Comparison of ENCODE assay signal across 29 cellular contexts in genomic region chr14:91145396-91146160, GRCh38. TPM values are rescaled to one million over a fixed set of nuclear protein-coding genes. Genes with fewer than 3 reads are reported as not detected.
A peak's percentile ranks its signal among the peaks of the same experiment; 100 is the strongest.
DNase-seq lines count a peak whose midpoint lies in the region; ATAC-seq and TF ChIP-seq lines count a peak whose summit lies in the region.
"Had no signal": no experiment of that assay in that cellular context is flagged by ENCODE, and none has a peak within 500 bp of the region (broad histone marks: within the 10 kb centered on the region; RNA-seq: fewer than 3 reads in every experiment).

No MANE protein-coding gene starts in this region.

- no peak overlapping the region for H2AFZ ChIP-seq in GM23338
- H2AFZ ChIP-seq: hepatocyte, parathyroid adenoma had no signal

- intact Hi-C loops in activated T-helper 2 cell treated with anti-CD3 and anti-CD28 coated beads, Interferon-gamma antibody, Interleukin-2, Interleukin-4, amounts not matched to agents 10 μg/mL and 5 μg/mL and 100 μg/mL, durations not matched to agents 14 hours and 24 hours and 36 hours (cut with micrococcal nuclease) = loop anchor here (10.0 kb wide), 1 partner anchor 241 kb away; no protein-coding TSS in a partner anchor
- intact Hi-C loops in right cardiac atrium (cut with DNase I) = no loop called here

- H3K4me2 ChIP-seq in GM23338 = no peak overlapping the region
- H3K4me2 ChIP-seq: hepatocyte had no signal

- TF ChIP-seq CTCF in GM23338 (conservative IDR thresholded peaks at IDR 0.05; ENCODE audit: low read depth in 2 of 2) = no peak

- H3K4me3 Mint-ChIP-seq in activated T-cell treated with anti-CD3 and anti-CD28 coated beads, Interleukin-2, amount 50 U/mL, for 72 hours = no peak overlapping the region
- H3K4me3 Mint-ChIP-seq in activated T-helper 2 cell treated with anti-CD3 and anti-CD28 coated beads, Interferon-gamma antibody, Interleukin-2, Interleukin-4, amounts not matched to agents 10 μg/mL and 5 μg/mL and 100 μg/mL, durations not matched to agents 14 hours and 24 hours and 36 hours (ENCODE audit: low read depth) = no peak overlapping the region
- H3K4me3 Mint-ChIP-seq in stimulated activated effector memory CD8-positive, alpha-beta T cell treated with anti-CD3 and anti-CD28 coated beads, Interleukin-12 subunit alpha, Interleukin-12 subunit beta, amount 100 ng/mL, for 72 hours = no peak overlapping the region
- no peak overlapping the region for H3K4me3 Mint-ChIP-seq in GM23338
- H3K4me3 Mint-ChIP-seq: activated T-helper 1 cell treated with anti-CD3 and anti-CD28 coated beads, Interleukin-12 subunit alpha, Interleukin-12 subunit beta, Interleukin-2, Interleukin-4 antibody, amounts not matched to agents 30 ng/mL and 10 ng/mL and 1 ng/mL, durations not matched to agents 14 hours and 24 hours and 36 hours; CD4-positive, alpha-beta T cell; mesothelial cell of epicardium; nephron; T-cell had no signal

- H3F3A ChIP-seq in GM23338 (replicated peaks; ENCODE audit: low read depth) = no peaks in the 10 kb centered on the region

- H3K36me3 Mint-ChIP-seq in activated T-cell treated with anti-CD3 and anti-CD28 coated beads, Interleukin-2, amount 50 U/mL, for 72 hours (ENCODE audit: insufficient read depth in 2 of 2) = peaks cover 6 to 7% of the 10 kb centered on the region in 2 donors
- H3K36me3 Mint-ChIP-seq in activated T-helper 2 cell treated with anti-CD3 and anti-CD28 coated beads, Interferon-gamma antibody, Interleukin-2, Interleukin-4, amounts not matched to agents 10 μg/mL and 5 μg/mL and 100 μg/mL, durations not matched to agents 14 hours and 24 hours and 36 hours (ENCODE audit: low read depth) = peaks cover 64% of the 10 kb centered on the region
- H3K36me3 Mint-ChIP-seq in stimulated activated effector memory CD8-positive, alpha-beta T cell treated with anti-CD3 and anti-CD28 coated beads, Interleukin-12 subunit alpha, Interleukin-12 subunit beta, amount 100 ng/mL, for 72 hours = peaks cover 72% of the 10 kb centered on the region
- H3K36me3 Mint-ChIP-seq in GM23338 (ENCODE audit: low read depth) = peaks cover 6% of the 10 kb centered on the region; the same call in 2 of the 3 replicates

- no peaks in the 10 kb centered on the region for H3K9me3 ChIP-seq in right cardiac atrium (ENCODE audit: control insufficient read depth, low read length)
- H3K9me3 ChIP-seq: left lung, SJCRH30, stomach, upper lobe of left lung had no signal

- H3K27ac Mint-ChIP-seq in activated T-cell treated with anti-CD3 and anti-CD28 coated beads, Interleukin-2, amount 50 U/mL, for 72 hours = peak overlapping the region; percentile 57
- H3K27ac Mint-ChIP-seq in activated T-helper 2 cell treated with anti-CD3 and anti-CD28 coated beads, Interferon-gamma antibody, Interleukin-2, Interleukin-4, amounts not matched to agents 10 μg/mL and 5 μg/mL and 100 μg/mL, durations not matched to agents 14 hours and 24 hours and 36 hours = peak overlapping the region; percentile 47
- H3K27ac Mint-ChIP-seq in stimulated activated effector memory CD8-positive, alpha-beta T cell treated with anti-CD3 and anti-CD28 coated beads, Interleukin-12 subunit alpha, Interleukin-12 subunit beta, amount 100 ng/mL, for 72 hours = peak overlapping the region; percentile 87
- H3K27ac Mint-ChIP-seq in GM23338 = no peak overlapping the region
- H3K27ac Mint-ChIP-seq: activated T-helper 1 cell treated with anti-CD3 and anti-CD28 coated beads, Interleukin-12 subunit alpha, Interleukin-12 subunit beta, Interleukin-2, Interleukin-4 antibody, amounts not matched to agents 30 ng/mL and 10 ng/mL and 1 ng/mL, durations not matched to agents 14 hours and 24 hours and 36 hours had no signal

- H3K27ac ChIP-seq in right cardiac atrium (ENCODE audit: low read length) = peak overlapping the region; percentile 8
- no peak overlapping the region for H3K27ac ChIP-seq in GM23338 (ENCODE audit: low read depth)
- H3K27ac ChIP-seq: foreskin keratinocyte, hepatocyte, parathyroid adenoma, SJCRH30 had no signal

- H3K27me3 ChIP-seq in right cardiac atrium (ENCODE audit: control insufficient read depth, insufficient read depth) (no peaks in the 10 kb centered on the region), GM23338 (ENCODE audit: insufficient read depth) (no peaks in the 10 kb centered on the region)
- H3K27me3 ChIP-seq: foreskin keratinocyte, hepatocyte, left lung, SJCRH30, stomach, upper lobe of left lung had no signal

- no peaks in the 10 kb centered on the region for H3K27me3 Mint-ChIP-seq in activated T-cell treated with anti-CD3 and anti-CD28 coated beads, Interleukin-2, amount 50 U/mL, for 72 hours (ENCODE audit: low read depth)
- no peaks in the 10 kb centered on the region for H3K27me3 Mint-ChIP-seq in activated T-helper 2 cell treated with anti-CD3 and anti-CD28 coated beads, Interferon-gamma antibody, Interleukin-2, Interleukin-4, amounts not matched to agents 10 μg/mL and 5 μg/mL and 100 μg/mL, durations not matched to agents 14 hours and 24 hours and 36 hours (ENCODE audit: low read depth)
- H3K27me3 Mint-ChIP-seq in GM23338 (ENCODE audit: insufficient read depth, low read depth, poor library complexity) = peaks cover 5% of the 10 kb centered on the region
- H3K27me3 Mint-ChIP-seq: CD4-positive, alpha-beta T cell; T-cell had no signal

- H3K9me2 ChIP-seq in GM23338 (ENCODE audit: insufficient read depth) = no peaks in the 10 kb centered on the region

- H3K9me3 Mint-ChIP-seq in activated T-cell treated with anti-CD3 and anti-CD28 coated beads, Interleukin-2, amount 50 U/mL, for 72 hours = no peaks in the 10 kb centered on the region
- H3K9me3 Mint-ChIP-seq in activated T-helper 2 cell treated with anti-CD3 and anti-CD28 coated beads, Interferon-gamma antibody, Interleukin-2, Interleukin-4, amounts not matched to agents 10 μg/mL and 5 μg/mL and 100 μg/mL, durations not matched to agents 14 hours and 24 hours and 36 hours = no peaks in the 10 kb centered on the region
- no peaks in the 10 kb centered on the region for H3K9me3 Mint-ChIP-seq in stimulated activated effector memory CD8-positive, alpha-beta T cell treated with anti-CD3 and anti-CD28 coated beads, Interleukin-12 subunit alpha, Interleukin-12 subunit beta, amount 100 ng/mL, for 72 hours
- H3K9me3 Mint-ChIP-seq in GM23338 = no peaks in the 10 kb centered on the region
- H3K9me3 Mint-ChIP-seq: activated T-helper 1 cell treated with anti-CD3 and anti-CD28 coated beads, Interleukin-12 subunit alpha, Interleukin-12 subunit beta, Interleukin-2, Interleukin-4 antibody, amounts not matched to agents 30 ng/mL and 10 ng/mL and 1 ng/mL, durations not matched to agents 14 hours and 24 hours and 36 hours; CD4-positive, alpha-beta T cell; mesothelial cell of epicardium; nephron; T-cell had no signal

- peaks cover 32% of the 10 kb centered on the region for H3K4me1 Mint-ChIP-seq in activated T-cell treated with anti-CD3 and anti-CD28 coated beads, Interleukin-2, amount 50 U/mL, for 72 hours (ENCODE audit: low read depth)
- peaks cover 52% of the 10 kb centered on the region for H3K4me1 Mint-ChIP-seq in activated T-helper 2 cell treated with anti-CD3 and anti-CD28 coated beads, Interferon-gamma antibody, Interleukin-2, Interleukin-4, amounts not matched to agents 10 μg/mL and 5 μg/mL and 100 μg/mL, durations not matched to agents 14 hours and 24 hours and 36 hours (ENCODE audit: low read depth)
- peaks cover 39% of the 10 kb centered on the region for H3K4me1 Mint-ChIP-seq in stimulated activated effector memory CD8-positive, alpha-beta T cell treated with anti-CD3 and anti-CD28 coated beads, Interleukin-12 subunit alpha, Interleukin-12 subunit beta, amount 100 ng/mL, for 72 hours
- H3K4me1 Mint-ChIP-seq in GM23338 = peaks cover 5% of the 10 kb centered on the region; the same call in 2 of the 3 replicates

- H3K4me1 ChIP-seq in right cardiac atrium (ENCODE audit: control insufficient read depth, insufficient read depth, low read length) (peaks cover 9% of the 10 kb centered on the region), GM23338 (ENCODE audit: insufficient read depth) (no peaks in the 10 kb centered on the region)
- H3K4me1 ChIP-seq: foreskin keratinocyte, parathyroid adenoma had no signal

- H3K36me3 ChIP-seq in GM23338 (ENCODE audit: insufficient read depth) = no peaks in the 10 kb centered on the region

- H3K79me2 ChIP-seq in GM23338 (replicated peaks; ENCODE audit: insufficient read depth) = no peaks in the 10 kb centered on the region
- H3K79me2 ChIP-seq: hepatocyte had no signal

- DNase-seq in activated T-cell treated with anti-CD3 and anti-CD28 coated beads, Interleukin-2, amount 50 U/mL, for 72 hours = no peak
- DNase-seq in activated T-cell treated with anti-CD3 and anti-CD28 coated beads for 4 hours (no peak), right cardiac atrium (no peak), GM23338 (ENCODE audit: low spot score) (no peak)
- DNase-seq in activated T-helper 2 cell treated with anti-CD3 and anti-CD28 coated beads, Interferon-gamma antibody, Interleukin-2, Interleukin-4, amounts not matched to agents 10 μg/mL and 5 μg/mL and 100 μg/mL, durations not matched to agents 14 hours and 24 hours and 36 hours (ENCODE audit: low spot score) = no peak
- DNase-seq in stimulated activated effector memory CD8-positive, alpha-beta T cell treated with anti-CD3 and anti-CD28 coated beads, Interleukin-12 subunit alpha, Interleukin-12 subunit beta, amount 100 ng/mL, for 72 hours (ENCODE audit: low spot score in 2 of 2) = no peak
- DNase-seq: activated CD4-positive, alpha-beta T cell treated with anti-CD3 and anti-CD28 coated beads for 1 hour; activated naive CD4-positive, alpha-beta T cell treated with anti-CD3 and anti-CD28 coated beads, Interleukin-2, amount 50 U/mL, for 16 hours; CD4-positive, alpha-beta T cell; cerebellar nuclear complex; foreskin keratinocyte; KG1; left lung; MV-4-11; NCI-H2171 treated with DMSO at 0.1 percent for 48 hours; NCI-H524 treated with DMSO at 0.1 percent for 48 hours; NK-92 treated with Interleukin-12 subunit alpha and Interleukin-12 subunit beta, amount 100 ng/mL, for 24 hours; SJCRH30; stomach; T-cell; upper lobe of left lung had no signal

- 95% methylated on average over 11 of the region's 11 CpGs for WGBS in right cardiac atrium

- ATAC-seq in activated T-cell treated with anti-CD3 and anti-CD28 coated beads, Interleukin-2, amount 50 U/mL, for 72 hours (replicated peaks in 1 of 2) = no peak
- no peak for ATAC-seq in right cardiac atrium
- ATAC-seq in stimulated activated effector memory CD8-positive, alpha-beta T cell treated with anti-CD3 and anti-CD28 coated beads, Interleukin-12 subunit alpha, Interleukin-12 subunit beta, amount 100 ng/mL, for 72 hours = no peak
- no peak for ATAC-seq in HG03565 (IDR thresholded peaks at IDR 0.05; ENCODE audit: unreplicated experiment)
- no peak for ATAC-seq in GM21390 (IDR thresholded peaks at IDR 0.05; ENCODE audit: unreplicated experiment)
- no peak for ATAC-seq in GM23338
- ATAC-seq: foreskin keratinocyte, left lung, Panc1, T-cell had no signal

- H4K20me1 ChIP-seq in GM23338 (replicated peaks; ENCODE audit: insufficient read depth) = no peaks in the 10 kb centered on the region; the same call in 1 of the 2 replicates

- no peak overlapping the region for H3K4me3 ChIP-seq in right cardiac atrium (ENCODE audit: low read length)
- H3K4me3 ChIP-seq in GM23338 = no peak overlapping the region
- H3K4me3 ChIP-seq: hepatocyte, left lung, SJCRH30, stomach, upper lobe of left lung had no signal

RNA-seq across cellular contexts. Expression of gene DGLUCY, which starts 31.7 kb away (rescaled TPM):
- total RNA-seq in activated T-cell treated with anti-CD3 and anti-CD28 coated beads, Interleukin-2, amount 50 U/mL, for 72 hours = 10 to 100 TPM; 70.5 to 90.5 TPM
- 48.5 and 52.1 TPM in 2 replicates for total RNA-seq in activated T-helper 2 cell treated with anti-CD3 and anti-CD28 coated beads, Interferon-gamma antibody, Interleukin-2, Interleukin-4, amounts not matched to agents 10 μg/mL and 5 μg/mL and 100 μg/mL, durations not matched to agents 14 hours and 24 hours and 36 hours
- 100 to 1,000 TPM; 145 to 208 (median 179) TPM for total RNA-seq in right cardiac atrium
- polyA plus RNA-seq in right cardiac atrium = 112 TPM
- 26.2 and 31.6 TPM in 2 replicates for total RNA-seq in GM23338 (2014; rRNA removed; shearing (Covaris generic))
- polyA plus RNA-seq in GM23338 (2016; fragmentation: Nextera tagmentation; extraction: Ambion mirVana) = 14.0 and 14.6 TPM in 2 replicates
